1 cellular context compared by ENCODE assay signal in the genomic region with DNA sequence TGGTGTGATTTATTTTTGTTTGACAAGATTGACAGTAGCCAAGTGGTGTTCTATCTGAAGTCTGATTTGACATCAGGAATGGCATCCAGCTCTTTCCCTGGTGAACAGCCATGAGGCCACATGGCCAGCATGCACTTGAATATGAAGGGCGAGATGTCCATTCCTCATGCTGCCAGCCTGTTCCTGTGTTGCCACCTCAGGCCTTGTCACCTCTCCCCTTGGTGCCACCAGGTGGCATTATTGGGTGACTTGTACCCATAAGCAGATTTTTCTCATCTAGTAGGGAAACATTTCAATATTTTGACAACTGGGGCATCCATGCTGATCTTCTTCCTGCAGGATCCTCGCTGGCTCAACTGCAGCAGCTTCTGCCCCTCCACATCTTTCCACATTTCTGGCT.
TF ChIP-seq lines count a peak whose summit lies in the region.

No MANE protein-coding gene starts in this region.

TF ChIP-seq in liver, 16 proteins besides CTCF, POLR2A, EP300 and RAD21 (continued from another document):
- TF ChIP-seq, protein P1, sequence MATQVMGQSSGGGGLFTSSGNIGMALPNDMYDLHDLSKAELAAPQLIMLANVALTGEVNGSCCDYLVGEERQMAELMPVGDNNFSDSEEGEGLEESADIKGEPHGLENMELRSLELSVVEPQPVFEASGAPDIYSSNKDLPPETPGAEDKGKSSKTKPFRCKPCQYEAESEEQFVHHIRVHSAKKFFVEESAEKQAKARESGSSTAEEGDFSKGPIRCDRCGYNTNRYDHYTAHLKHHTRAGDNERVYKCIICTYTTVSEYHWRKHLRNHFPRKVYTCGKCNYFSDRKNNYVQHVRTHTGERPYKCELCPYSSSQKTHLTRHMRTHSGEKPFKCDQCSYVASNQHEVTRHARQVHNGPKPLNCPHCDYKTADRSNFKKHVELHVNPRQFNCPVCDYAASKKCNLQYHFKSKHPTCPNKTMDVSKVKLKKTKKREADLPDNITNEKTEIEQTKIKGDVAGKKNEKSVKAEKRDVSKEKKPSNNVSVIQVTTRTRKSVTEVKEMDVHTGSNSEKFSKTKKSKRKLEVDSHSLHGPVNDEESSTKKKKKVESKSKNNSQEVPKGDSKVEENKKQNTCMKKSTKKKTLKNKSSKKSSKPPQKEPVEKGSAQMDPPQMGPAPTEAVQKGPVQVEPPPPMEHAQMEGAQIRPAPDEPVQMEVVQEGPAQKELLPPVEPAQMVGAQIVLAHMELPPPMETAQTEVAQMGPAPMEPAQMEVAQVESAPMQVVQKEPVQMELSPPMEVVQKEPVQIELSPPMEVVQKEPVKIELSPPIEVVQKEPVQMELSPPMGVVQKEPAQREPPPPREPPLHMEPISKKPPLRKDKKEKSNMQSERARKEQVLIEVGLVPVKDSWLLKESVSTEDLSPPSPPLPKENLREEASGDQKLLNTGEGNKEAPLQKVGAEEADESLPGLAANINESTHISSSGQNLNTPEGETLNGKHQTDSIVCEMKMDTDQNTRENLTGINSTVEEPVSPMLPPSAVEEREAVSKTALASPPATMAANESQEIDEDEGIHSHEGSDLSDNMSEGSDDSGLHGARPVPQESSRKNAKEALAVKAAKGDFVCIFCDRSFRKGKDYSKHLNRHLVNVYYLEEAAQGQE (IDR thresholded peaks at IDR 0.05) = no peak
TF ChIP-seq in liver: peak in this region for 0.
